24 cellular contexts compared by ENCODE assay signal in the genomic region with DNA sequence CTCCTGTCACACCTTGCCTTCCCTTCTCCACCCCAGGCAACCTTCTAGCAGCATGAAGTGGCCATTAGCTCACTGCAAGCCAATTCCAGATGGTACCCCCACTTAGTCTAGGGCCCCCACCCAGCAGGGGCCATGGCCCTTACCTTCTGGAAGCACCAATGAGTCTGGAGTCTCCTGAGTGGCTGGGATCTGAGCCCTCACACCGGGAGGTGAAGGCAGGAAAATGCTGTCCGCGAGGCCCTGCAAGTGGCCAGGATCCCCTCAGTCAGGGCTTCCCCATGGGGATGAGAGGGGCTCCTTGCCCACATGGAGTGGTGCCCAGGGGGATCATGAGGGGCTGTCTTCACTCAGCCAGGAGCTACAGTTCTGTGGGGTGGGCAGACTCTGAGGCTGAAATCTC. TPM values are rescaled to one million over a fixed set of nuclear protein-coding genes. Genes with fewer than 3 reads are reported as not detected.
DNase-seq lines count a peak whose midpoint lies in the region; ATAC-seq and TF ChIP-seq lines count a peak whose summit lies in the region.
"Had no signal": no experiment of that assay in that cellular context is flagged by ENCODE, and none has a peak within 500 bp of the region (broad histone marks: within the 10 kb centered on the region; RNA-seq: fewer than 3 reads in every experiment).

No MANE protein-coding gene starts in this region.

- H3K9ac ChIP-seq in muscle layer of colon (ENCODE audit: low read length): no peak overlapping the region

- no peaks in the 10 kb centered on the region for H3K9me3 ChIP-seq in esophagus squamous epithelium
- no peaks in the 10 kb centered on the region for H3K9me3 ChIP-seq in muscle layer of colon (ENCODE audit: low read length)
- no peaks in the 10 kb centered on the region for H3K9me3 ChIP-seq in tibial artery
- H3K9me3 ChIP-seq: SJSA1, spleen had no signal

- H3K9me3 Mint-ChIP-seq in activated T-cell treated with anti-CD3 and anti-CD28 coated beads, Interleukin-2, amount 50 U/mL, for 24 hours: no peaks in the 10 kb centered on the region
- H3K9me3 Mint-ChIP-seq in stimulated activated naive CD8-positive, alpha-beta T cell treated with anti-CD3 and anti-CD28 coated beads, Interleukin-15, amount 100 ng/mL, for 72 hours: no peaks in the 10 kb centered on the region
- H3K9me3 Mint-ChIP-seq: activated T-helper 17 cell treated with anti-CD3 and anti-CD28 coated beads, Interleukin-2, amount 50 U/mL, for 72 hours; CD4-positive, alpha-beta T cell; nephron progenitor cell; stimulated activated naive CD8-positive, alpha-beta T cell treated with anti-CD3 and anti-CD28 coated beads, Interleukin-15, Interleukin-2, amounts not matched to agents 100 ng/mL and 50 ng/mL, for 24 hours; T-helper 1 cell treated with Interleukin-12 subunit alpha and Interleukin-12 subunit beta and Interleukin-4 antibody, amounts not matched to agents 30 μg/mL and 1 μg/mL, for 36 hours had no signal

- H3K36me3 ChIP-seq in esophagus squamous epithelium (no peaks in the 10 kb centered on the region), muscle layer of colon (ENCODE audit: insufficient read depth, low read length) (no peaks in the 10 kb centered on the region), tibial artery (no peaks in the 10 kb centered on the region)
- H3K36me3 ChIP-seq: SJSA1, spleen had no signal

- 58 to 83% methylated on average over 2 to 3 of the region's 3 CpGs for WGBS in esophagus squamous epithelium, 2 donors

- H3K27me3 ChIP-seq in esophagus squamous epithelium (no peaks in the 10 kb centered on the region), muscle layer of colon (ENCODE audit: control insufficient read depth in 1 of 2, insufficient read depth in 2 of 2, low read length in 2 of 2) (no peaks in the 10 kb centered on the region), tibial artery (no peaks in the 10 kb centered on the region)
- H3K27me3 ChIP-seq: hepatocyte, SJSA1 had no signal

- intact Hi-C loops in esophagus squamous epithelium (cut with DNase I): no loop called here
- intact Hi-C loops in tibial artery (cut with DNase I; ENCODE audit: low total_unique reads): loop anchor here (2.0 kb wide), 1 partner anchor 103 kb away; no protein-coding TSS in a partner anchor

- H3K27ac ChIP-seq in esophagus squamous epithelium (peak overlapping the region; percentile 51 to 88 (median 72)), muscle layer of colon (ENCODE audit: low read depth, low read length) (peak overlapping the region; percentile 42), tibial artery (peak overlapping the region; percentile 87 to 92)
- H3K27ac ChIP-seq: hepatocyte, SJSA1, spleen had no signal

- no peaks in the 10 kb centered on the region for H3K27me3 Mint-ChIP-seq in activated T-cell treated with anti-CD3 and anti-CD28 coated beads, Interleukin-2, amount 50 U/mL, for 24 hours
- no peaks in the 10 kb centered on the region for H3K27me3 Mint-ChIP-seq in stimulated activated naive CD8-positive, alpha-beta T cell treated with anti-CD3 and anti-CD28 coated beads, Interleukin-15, amount 100 ng/mL, for 72 hours
- H3K27me3 Mint-ChIP-seq: activated naive CD8-positive, alpha-beta T cell; activated T-helper 17 cell treated with anti-CD3 and anti-CD28 coated beads, Interleukin-2, amount 50 U/mL, for 72 hours; CD4-positive, alpha-beta T cell; stimulated activated naive CD8-positive, alpha-beta T cell treated with anti-CD3 and anti-CD28 coated beads, Interleukin-15, Interleukin-2, amounts not matched to agents 100 ng/mL and 50 ng/mL, for 24 hours had no signal

- no peak for ATAC-seq in HG02973 (IDR thresholded peaks at IDR 0.05; ENCODE audit: unreplicated experiment)
- no peak for ATAC-seq in stimulated activated naive CD8-positive, alpha-beta T cell treated with anti-CD3 and anti-CD28 coated beads, Interleukin-15, amount 100 ng/mL, for 72 hours
- ATAC-seq: activated T-helper 17 cell treated with anti-CD3 and anti-CD28 coated beads, Interleukin-2, amount 50 U/mL, for 72 hours; GM12878 had no signal

- no peaks in the 10 kb centered on the region for H3K4me1 Mint-ChIP-seq in activated T-cell treated with anti-CD3 and anti-CD28 coated beads, Interleukin-2, amount 50 U/mL, for 24 hours (ENCODE audit: low read depth)
- peaks cover 8% of the 10 kb centered on the region for H3K4me1 Mint-ChIP-seq in stimulated activated naive CD8-positive, alpha-beta T cell treated with anti-CD3 and anti-CD28 coated beads, Interleukin-15, amount 100 ng/mL, for 72 hours
- H3K4me1 Mint-ChIP-seq: activated T-helper 17 cell treated with anti-CD3 and anti-CD28 coated beads, Interleukin-2, amount 50 U/mL, for 72 hours had no signal

- DNase-seq in NCI-H69 (lab: John Stamatoyannopoulos, UW) (peak; percentile 30), esophagus squamous epithelium (lab: John Stamatoyannopoulos, UW) (no peak), tibial artery (no peak)
- DNase-seq in activated T-cell treated with anti-CD3 and anti-CD28 coated beads, Interleukin-2, amount 50 U/mL, for 24 hours: no peak
- DNase-seq in stimulated activated naive CD8-positive, alpha-beta T cell treated with anti-CD3 and anti-CD28 coated beads, Interleukin-15, amount 100 ng/mL, for 72 hours: no peak
- DNase-seq: activated CD4-positive, alpha-beta T cell treated with anti-CD3 and anti-CD28 coated beads for 48 hours; CD4-positive, alpha-beta T cell; DMS53; islet precursor cell; KG1; NCI-H774; nephron progenitor cell; spleen; stimulated activated CD4-positive, alpha-beta T cell treated with anti-CD3 and anti-CD28 coated beads, Interleukin-4, amount 100 ng/mL, for 24 hours had no signal

- TF ChIP-seq CTCF in esophagus squamous epithelium (IDR thresholded peaks at IDR 0.05): no peak
- no peak for TF ChIP-seq CTCF in tibial artery (IDR thresholded peaks at IDR 0.05)

- H3K4me3 ChIP-seq in esophagus squamous epithelium: peak overlapping the region in 2 of 4 donors; percentile 46 to 62
- H3K4me3 ChIP-seq in muscle layer of colon (ENCODE audit: low read depth in 1 of 2, low read length in 2 of 2): no peak overlapping the region
- H3K4me3 ChIP-seq in tibial artery: peak overlapping the region; percentile 56 to 59
- H3K4me3 ChIP-seq: GM12878, hepatocyte, SJSA1, spleen had no signal

- H3K36me3 Mint-ChIP-seq in activated T-cell treated with anti-CD3 and anti-CD28 coated beads, Interleukin-2, amount 50 U/mL, for 24 hours (ENCODE audit: low read depth): no peaks in the 10 kb centered on the region
- H3K36me3 Mint-ChIP-seq: activated naive CD8-positive, alpha-beta T cell had no signal

- H3K4me1 ChIP-seq in esophagus squamous epithelium: peaks cover 7 to 86% (median 31%) of the 10 kb centered on the region in 3 donors
- H3K4me1 ChIP-seq in muscle layer of colon (ENCODE audit: insufficient read depth, low read length): peaks cover 65% of the 10 kb centered on the region
- peaks cover 0 to 100% (median 90%) of the 10 kb centered on the region in 4 donors for H3K4me1 ChIP-seq in tibial artery

- no peak for TF ChIP-seq POLR2A in esophagus squamous epithelium (IDR thresholded peaks at IDR 0.05)

- no peak overlapping the region for H3K27ac Mint-ChIP-seq in activated T-cell treated with anti-CD3 and anti-CD28 coated beads, Interleukin-2, amount 50 U/mL, for 24 hours
- no peak overlapping the region for H3K27ac Mint-ChIP-seq in stimulated activated naive CD8-positive, alpha-beta T cell treated with anti-CD3 and anti-CD28 coated beads, Interleukin-15, amount 100 ng/mL, for 72 hours
- H3K27ac Mint-ChIP-seq: activated naive CD8-positive, alpha-beta T cell; activated T-helper 17 cell treated with anti-CD3 and anti-CD28 coated beads, Interleukin-2, amount 50 U/mL, for 72 hours; CD4-positive, alpha-beta T cell; stimulated activated naive CD8-positive, alpha-beta T cell treated with anti-CD3 and anti-CD28 coated beads, Interleukin-15, Interleukin-2, amounts not matched to agents 100 ng/mL and 50 ng/mL, for 24 hours; T-helper 1 cell treated with Interleukin-12 subunit alpha and Interleukin-12 subunit beta and Interleukin-4 antibody, amounts not matched to agents 30 μg/mL and 1 μg/mL, for 36 hours had no signal

- no peak overlapping the region for H3K4me3 Mint-ChIP-seq in activated T-cell treated with anti-CD3 and anti-CD28 coated beads, Interleukin-2, amount 50 U/mL, for 24 hours
- no peak overlapping the region for H3K4me3 Mint-ChIP-seq in stimulated activated naive CD8-positive, alpha-beta T cell treated with anti-CD3 and anti-CD28 coated beads, Interleukin-15, amount 100 ng/mL, for 72 hours
- H3K4me3 Mint-ChIP-seq: activated naive CD8-positive, alpha-beta T cell; activated T-helper 17 cell treated with anti-CD3 and anti-CD28 coated beads, Interleukin-2, amount 50 U/mL, for 72 hours; CD4-positive, alpha-beta T cell; nephron progenitor cell; stimulated activated naive CD8-positive, alpha-beta T cell treated with anti-CD3 and anti-CD28 coated beads, Interleukin-15, Interleukin-2, amounts not matched to agents 100 ng/mL and 50 ng/mL, for 24 hours; T-helper 1 cell treated with Interleukin-12 subunit alpha and Interleukin-12 subunit beta and Interleukin-4 antibody, amounts not matched to agents 30 μg/mL and 1 μg/mL, for 36 hours had no signal

RNA-seq across cellular contexts. Expression of a gene that starts 4.6 kb away (rescaled TPM):
- total RNA-seq in esophagus squamous epithelium: 100 to 1,000 TPM in 1 of 4 donors, 10 to 100 TPM in 3; 14.9 to 159 (median 44.7) TPM

RNA-seq across cellular contexts. Expression of a gene that starts 47.5 kb away (rescaled TPM):
- total RNA-seq in esophagus squamous epithelium: not detected
- total RNA-seq: activated T-helper 17 cell treated with anti-CD3 and anti-CD28 coated beads, Interleukin-2, amount 50 U/mL, for 72 hours; CD4-positive, alpha-beta T cell; GM12878; progenitor cell of endocrine pancreas; SJSA1; spleen had no signal

Comparison
In these comparisons a context has a peak if more than half of its experiments do, and no peak if none do; other contexts are left out.
1. H3K4me3 ChIP-seq: peak in tibial artery (2 of 2); none in muscle layer of colon (0 of 2).
2. Peak in every context shown above with its lines, with median percentiles within 50 percentile points of each other: H3K27ac ChIP-seq.